In genomic region chr11:71453911-71454304, GRCh38 we compare ENCODE assay signal across 8 cellular contexts. TPM values are rescaled to one million over a fixed set of nuclear protein-coding genes. Genes with fewer than 3 reads are reported as not detected.
DNase-seq lines count a peak whose midpoint lies in the region; ATAC-seq, FAIRE-seq and TF ChIP-seq lines count a peak whose summit lies in the region.

No MANE protein-coding gene starts in this region.

- H3K27ac ChIP-seq in Panc1 (ENCODE audit: low read length) (peak overlapping the region; percentile 88), esophagus muscularis mucosa (replicated peaks in 1 of 4) (peak overlapping the region in 1 of 4 donors; percentile 73), trophoblast cell (ENCODE audit: low read depth, low read length) (no peak overlapping the region)

- no TSS peak for BruUV-seq in Panc1 (replicated peaks; lab: Mats Ljungman, UMichigan)

- no peak for DNase-seq in GM06990 (ENCODE audit: extremely low read depth, insufficient read length)
- DNase-seq in Panc1 (ENCODE audit: low read depth, low spot score), result no peak
- DNase-seq in esophagus muscularis mucosa (ENCODE audit: extremely low spot score), result no peak
- no peak for DNase-seq in trophoblast cell
- no peak for DNase-seq in OCI-M1 (lab: John Stamatoyannopoulos, UW)
- no peak for DNase-seq in frontal cortex (ENCODE audit: low spot score in 2 of 2)
- DNase-seq in iPS-NIHi11 (ENCODE audit: low spot score), result no peak
- no peak for DNase-seq in dedifferentiated amniotic fluid mesenchymal stem cell (ENCODE audit: extremely low spot score)

- intact Hi-C loops in Panc1 (cut with micrococcal nuclease; ENCODE audit: unreplicated experiment) (no loop called here), esophagus muscularis mucosa (cut with DNase I) (no loop called here)

- H3K79me2 ChIP-seq in trophoblast cell (ENCODE audit: control insufficient read depth, insufficient read depth, low read length, poor library complexity), result peaks cover 6% of the 10 kb centered on the region

- no peak overlapping the region for H2AFZ ChIP-seq in trophoblast cell (ENCODE audit: insufficient read depth, low read length, poor library complexity)

- no peak for FAIRE-seq in frontal cortex (lab: Jason Lieb, UNC)

- H3K4me3 ChIP-seq in GM06990 (replicated peaks; ENCODE audit: low read depth, low read length) (peak overlapping the region; percentile 97), Panc1 (ENCODE audit: low read depth in 2 of 2, low read length in 2 of 2) (peak overlapping the region; percentile 77 to 94), esophagus muscularis mucosa (peak overlapping the region; percentile 72 to 89 (median 80)), trophoblast cell (ENCODE audit: low read depth, low read length) (no peak overlapping the region)

- H4K12ac ChIP-seq in trophoblast cell (ENCODE audit: low read depth, low read length), result no peak overlapping the region

- H3K9ac ChIP-seq in trophoblast cell (ENCODE audit: low read length), result no peak overlapping the region

- H3K4me1 ChIP-seq in Panc1 (ENCODE audit: control insufficient read depth, insufficient read depth, low read length), result peaks cover 22% of the 10 kb centered on the region
- H3K4me1 ChIP-seq in esophagus muscularis mucosa, result peaks cover 27 to 46% (median 42%) of the 10 kb centered on the region in 4 donors
- peaks cover 11% of the 10 kb centered on the region in 2 experiments for H3K4me1 ChIP-seq in trophoblast cell (ENCODE audit: control insufficient read depth in 1 of 2, insufficient read depth in 2 of 2, low read length in 2 of 2)

- no peak overlapping the region for H4K8ac ChIP-seq in trophoblast cell (ENCODE audit: low read depth, low read length)

- peaks cover 6% of the 10 kb centered on the region for H3K79me1 ChIP-seq in trophoblast cell (ENCODE audit: low read length)

- H3K18ac ChIP-seq in trophoblast cell (ENCODE audit: low read length), result no peak overlapping the region

- peak overlapping the region; percentile 98 for H3K4me2 ChIP-seq in trophoblast cell (ENCODE audit: low read length)

- peak overlapping the region; percentile 94 for H3K4ac ChIP-seq in trophoblast cell (ENCODE audit: low read depth, low read length)

- no peak for TF ChIP-seq CTCF in GM06990 (IDR thresholded peaks at IDR 0.05; ENCODE audit: insufficient read depth, low read length, poor library complexity, severe bottlenecking)
- TF ChIP-seq CTCF in Panc1 (IDR thresholded peaks at IDR 0.05), result no peak
- no peak for TF ChIP-seq CTCF in esophagus muscularis mucosa (IDR thresholded peaks at IDR 0.05)

- H2BK120ac ChIP-seq in trophoblast cell (ENCODE audit: insufficient read depth, low read length, poor library complexity), result no peak overlapping the region

- no peaks in the 10 kb centered on the region for H3K9me3 ChIP-seq in Panc1 (ENCODE audit: control insufficient read depth, insufficient read depth, low read depth, low read length)
- no peaks in the 10 kb centered on the region for H3K9me3 ChIP-seq in esophagus muscularis mucosa
- no peaks in the 10 kb centered on the region for H3K9me3 ChIP-seq in trophoblast cell (ENCODE audit: insufficient read depth, low read depth, low read length)

- ATAC-seq in Panc1, result no peak

- no peak overlapping the region for H3K23ac ChIP-seq in trophoblast cell (ENCODE audit: low read length)

- CTCF ChIA-PET in Panc1 (lab: Charles Lee), result no interaction called here

- no peak overlapping the region for H2BK5ac ChIP-seq in trophoblast cell (ENCODE audit: low read depth, low read length, poor library complexity)

- H3K27me3 ChIP-seq in GM06990 (replicated peaks; ENCODE audit: control insufficient read depth, insufficient read depth, low read length), result no peaks in the 10 kb centered on the region
- no peaks in the 10 kb centered on the region for H3K27me3 ChIP-seq in Panc1 (ENCODE audit: control insufficient read depth, insufficient read depth, low read length)
- no peaks in the 10 kb centered on the region for H3K27me3 ChIP-seq in esophagus muscularis mucosa
- H3K27me3 ChIP-seq in trophoblast cell (ENCODE audit: insufficient read depth, low read length), result no peaks in the 10 kb centered on the region

- H2BK12ac ChIP-seq in trophoblast cell (ENCODE audit: low read length), result no peak overlapping the region

- no peak overlapping the region for H2AK5ac ChIP-seq in trophoblast cell (ENCODE audit: low read length)

- no peak overlapping the region for H4K91ac ChIP-seq in trophoblast cell (ENCODE audit: low read depth, low read length)

- H3K36me3 ChIP-seq in GM06990 (ENCODE audit: control insufficient read depth, insufficient read depth, low read length) (peaks cover 13% of the 10 kb centered on the region), Panc1 (ENCODE audit: control insufficient read depth, insufficient read depth, low read length) (peaks cover 9% of the 10 kb centered on the region), esophagus muscularis mucosa (peaks cover 19 to 42% (median 40%) of the 10 kb centered on the region in 4 donors), trophoblast cell (ENCODE audit: control insufficient read depth in 1 of 2, insufficient read depth in 2 of 2, low read length in 2 of 2) (peaks cover 23 to 28% of the 10 kb centered on the region in 2 experiments)

- no peak for TF ChIP-seq POLR2A in esophagus muscularis mucosa (IDR thresholded peaks at IDR 0.05; ENCODE audit: low read depth)

- no peak for TF ChIP-seq EP300 in esophagus muscularis mucosa (IDR thresholded peaks at IDR 0.05)

- H3K14ac ChIP-seq in trophoblast cell (ENCODE audit: low read length), result no peak overlapping the region

- in situ Hi-C loops in Panc1 (cut with HindIII; ENCODE audit: low pct_unique_long_range_greater_than_20kb, low sequenced_read_pairs), result no loop called here

- WGBS in esophagus muscularis mucosa, result 63% methylated on average over 7 of the region's 7 CpGs
- WGBS in trophoblast cell (ENCODE audit: extremely low coverage, insufficient coverage, insufficient read length), result no CpG with 5 or more reads among the region's 7 CpGs

- POLR2A ChIA-PET in Panc1 (lab: Charles Lee), result no interaction called here

RNA-seq across cellular contexts. Expression of gene NADSYN1, which starts 0.9 kb away (rescaled TPM):
- 76.1 TPM for total RNA-seq in Panc1 (2021; ENCODE audit: unreplicated experiment)
- polyA plus RNA-seq in Panc1 (2012; ENCODE audit: insufficient read length), result 69.6 TPM
- 10 to 100 TPM; 38.4 to 44.4 (median 42.2) TPM for total RNA-seq in esophagus muscularis mucosa
- 32.7 and 33.1 TPM in 2 replicates for polyA plus RNA-seq in trophoblast cell (2013)
- 20.0 TPM for total RNA-seq in frontal cortex

RNA-seq across cellular contexts. Expression of gene DHCR7, which starts 5.7 kb away (rescaled TPM):
- total RNA-seq in Panc1 (2021; ENCODE audit: unreplicated experiment) (356 TPM), esophagus muscularis mucosa (1 to 10 TPM; 5.8 to 9.5 (median 9.2) TPM), frontal cortex (35.9 TPM)
- polyA plus RNA-seq in Panc1 (2012; ENCODE audit: insufficient read length), result 397 TPM
- polyA plus RNA-seq in trophoblast cell (2013), result 282 and 291 TPM in 2 replicates
